8 cellular contexts compared by ENCODE assay signal in genomic region chr1:40690919-40691537, GRCh38. TPM values are rescaled to one million over a fixed set of nuclear protein-coding genes. Genes with fewer than 3 reads are reported as not detected.
DNase-seq lines count a peak whose midpoint lies in the region; ATAC-seq and TF ChIP-seq lines count a peak whose summit lies in the region.

No MANE protein-coding gene starts in this region.

- H3K4me1 ChIP-seq in cardiac muscle cell (ENCODE audit: low read depth) (peaks cover 14% of the 10 kb centered on the region), uterus (peaks cover 0 to 7% of the 10 kb centered on the region in 2 donors)

- TF ChIP-seq POLR2A in uterus (IDR thresholded peaks at IDR 0.05): no peak

- no peak for TF ChIP-seq CTCF in cardiac muscle cell (IDR thresholded peaks at IDR 0.05; ENCODE audit: low read depth, low read length)
- no peak for TF ChIP-seq CTCF in brain microvascular endothelial cell (IDR thresholded peaks at IDR 0.05; ENCODE audit: low read depth, low read length, missing control alignments)
- no peak for TF ChIP-seq CTCF in uterus (IDR thresholded peaks at IDR 0.05)
- TF ChIP-seq CTCF in omental fat pad (IDR thresholded peaks at IDR 0.05): no peak

- H3K27ac ChIP-seq in cardiac muscle cell: peak overlapping the region; percentile 100
- H3K27ac ChIP-seq in brain microvascular endothelial cell: peak overlapping the region; percentile 98
- H3K27ac ChIP-seq in uterus: peak overlapping the region; percentile 96 to 100

- H3K9me3 ChIP-seq in cardiac muscle cell (ENCODE audit: low read depth) (no peaks in the 10 kb centered on the region), uterus (no peaks in the 10 kb centered on the region)

- H3K36me3 ChIP-seq in cardiac muscle cell (peaks cover 6% of the 10 kb centered on the region), brain microvascular endothelial cell (replicated peaks) (no peaks in the 10 kb centered on the region), uterus (no peaks in the 10 kb centered on the region)

- H3K9me3 Mint-ChIP-seq in memory B cell: no peaks in the 10 kb centered on the region

- H3K36me3 Mint-ChIP-seq in memory B cell: peaks cover 8% of the 10 kb centered on the region

- H3K4me3 ChIP-seq in cardiac muscle cell (peak overlapping the region; percentile 94), brain microvascular endothelial cell (ENCODE audit: low read depth, low read length) (peak overlapping the region; percentile 81), uterus (peak overlapping the region; percentile 63 to 87)

- no peak for ATAC-seq in left ventricle myocardium superior
- no peak for ATAC-seq in memory B cell (ENCODE audit: low read depth)
- ATAC-seq in omental fat pad (ENCODE audit: low FRiP score): no peak

- intact Hi-C loops in left ventricle myocardium superior (cut with micrococcal nuclease) (no loop called here), uterus (cut with DNase I; ENCODE audit: low total_unique reads) (no loop called here), posterior cingulate gyrus (cut with DNase I) (loop anchor here (10.0 kb wide), 1 partner anchor 164 kb away; no protein-coding TSS in a partner anchor)

- peak overlapping the region; percentile 93 for H3K4me3 Mint-ChIP-seq in memory B cell

- peaks cover 37% of the 10 kb centered on the region for H3K4me1 Mint-ChIP-seq in memory B cell

- H3K27me3 ChIP-seq in cardiac muscle cell: no peaks in the 10 kb centered on the region
- no peaks in the 10 kb centered on the region for H3K27me3 ChIP-seq in brain microvascular endothelial cell (replicated peaks)
- H3K27me3 ChIP-seq in uterus: no peaks in the 10 kb centered on the region

- H3K27ac Mint-ChIP-seq in memory B cell: peak overlapping the region; percentile 98

- in situ Hi-C loops in brain microvascular endothelial cell (cut with HindIII; ENCODE audit: low pct_ligation_motif_present, low sequenced_read_pairs): no loop called here

- DNase-seq in cardiac muscle cell (ENCODE audit: low read depth in 1 of 2, low spot score in 1 of 2) (no peak), left ventricle myocardium superior (no peak), brain microvascular endothelial cell (no peak), memory B cell (ENCODE audit: low spot score in 2 of 2) (no peak), uterus (no peak), omental fat pad (ENCODE audit: low spot score) (no peak), posterior cingulate gyrus (no peak), GDM1 (lab: John Stamatoyannopoulos, UW) (no peak)

- no peaks in the 10 kb centered on the region for H3K27me3 Mint-ChIP-seq in memory B cell

RNA-seq across cellular contexts. Expression of gene NFYC, which starts 0.5 kb away (rescaled TPM):
- total RNA-seq in cardiac muscle cell (124 and 130 TPM in 2 replicates), left ventricle myocardium superior (78.6 TPM), uterus (10 to 100 TPM; 31.8 to 63.3 (median 44.0) TPM), omental fat pad (10 to 100 TPM; 29.8 to 44.6 (median 32.4) TPM)
- polyA plus RNA-seq in cardiac muscle cell: 143 and 149 TPM in 2 replicates

RNA-seq across cellular contexts. Expression of gene RIMS3, which starts 25.5 kb away (rescaled TPM):
- total RNA-seq in cardiac muscle cell (33.0 and 39.3 TPM in 2 replicates), left ventricle myocardium superior (0.92 TPM), uterus (10 to 100 TPM in 1 of 4 donors, 1 to 10 TPM in 3; 1.8 to 14.0 (median 5.4) TPM), omental fat pad (1 to 10 TPM in 3 of 4 donors, under 1 TPM in 1; 0.79 to 2.2 (median 1.7) TPM)
- 29.1 and 29.7 TPM in 2 replicates for polyA plus RNA-seq in cardiac muscle cell
